In the genomic region with DNA sequence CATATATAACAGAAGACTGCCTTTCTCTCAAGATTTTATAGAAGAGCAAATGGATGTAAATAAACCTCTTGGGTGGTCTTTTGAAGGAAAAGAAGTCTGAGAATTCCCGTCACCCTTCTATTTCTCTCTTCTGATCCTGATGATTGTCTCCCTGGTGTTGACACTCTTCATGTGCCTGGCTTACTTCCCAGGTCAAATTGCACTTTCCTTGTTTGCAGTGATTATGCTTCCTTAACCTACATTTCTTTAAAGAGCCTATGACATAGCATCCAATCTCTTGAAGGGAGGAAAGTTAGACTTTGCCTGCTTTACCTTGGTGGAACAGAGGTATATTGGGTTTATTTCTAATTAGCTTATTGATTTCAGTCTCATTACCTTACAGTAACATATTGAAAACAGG, we compare ENCODE assay signal across 16 cellular contexts.
A peak's percentile ranks its signal among the peaks of the same experiment; 100 is the strongest.
DNase-seq lines count a peak whose midpoint lies in the region; ATAC-seq and TF ChIP-seq lines count a peak whose summit lies in the region.
"Had no signal": no experiment of that assay in that cellular context is flagged by ENCODE, and none has a peak within 500 bp of the region (broad histone marks: within the 10 kb centered on the region; RNA-seq: fewer than 3 reads in every experiment).

No MANE protein-coding gene starts in this region.

- intact Hi-C loops in left colon (cut with DNase I, micrococcal nuclease), result no loop called here

- peak; percentile 3 for DNase-seq in DMS79 treated with DMSO at 0.1 percent for 48 hours (lab: John Stamatoyannopoulos, UW)
- no peak for DNase-seq in DMS79 (lab: John Stamatoyannopoulos, UW)
- peak; percentile 11 for DNase-seq in COR-L47 (lab: John Stamatoyannopoulos, UW)
- DNase-seq in LNCaP clone FGC (ENCODE audit: low read depth), result peak; percentile 66
- no peak for DNase-seq in left colon
- no peak for DNase-seq in NCI-H1105 treated with DMSO at 0.1 percent for 48 hours (lab: John Stamatoyannopoulos, UW)
- no peak for DNase-seq in NCI-H510A (lab: John Stamatoyannopoulos, UW)
- no peak for DNase-seq in Kasumi-1 (lab: John Stamatoyannopoulos, UW)
- DNase-seq: AML-193; CD4-positive, alpha-beta T cell; CD8-positive, alpha-beta T cell; DMS 273 treated with DMSO at 0.1 percent for 48 hours; DMS153; GF-D8 had no signal

- ATAC-seq in left colon, result peak; percentile 38
- ATAC-seq: A549; CD8-positive, alpha-beta T cell had no signal

- H3K4me3 ChIP-seq in LNCaP clone FGC (ENCODE audit: low read depth, low read length), result no peak overlapping the region
- H3K4me3 ChIP-seq: A549; BLaER1 treated with 17β-estradiol and CSF1 and Interleukin-3, amounts not matched to agents 10 nM and 100 nM had no signal

- no peak for TF ChIP-seq CTCF in LNCaP clone FGC (IDR thresholded peaks at IDR 0.05; ENCODE audit: control insufficient read depth, extremely low read depth, insufficient read depth)

Comparison
In these comparisons a context has a peak if more than half of its experiments do, and no peak if none do; other contexts are left out.
1. DNase-seq: peak in DMS79 treated with DMSO at 0.1 percent for 48 hours (single experiment), COR-L47 (single experiment) and LNCaP clone FGC (single experiment); none in DMS79 (single experiment), left colon (0 of 2), NCI-H1105 treated with DMSO at 0.1 percent for 48 hours (single experiment), NCI-H510A (single experiment) and Kasumi-1 (0 of 2).